ENCODE assay signal across 20 cellular contexts in the genomic region with DNA sequence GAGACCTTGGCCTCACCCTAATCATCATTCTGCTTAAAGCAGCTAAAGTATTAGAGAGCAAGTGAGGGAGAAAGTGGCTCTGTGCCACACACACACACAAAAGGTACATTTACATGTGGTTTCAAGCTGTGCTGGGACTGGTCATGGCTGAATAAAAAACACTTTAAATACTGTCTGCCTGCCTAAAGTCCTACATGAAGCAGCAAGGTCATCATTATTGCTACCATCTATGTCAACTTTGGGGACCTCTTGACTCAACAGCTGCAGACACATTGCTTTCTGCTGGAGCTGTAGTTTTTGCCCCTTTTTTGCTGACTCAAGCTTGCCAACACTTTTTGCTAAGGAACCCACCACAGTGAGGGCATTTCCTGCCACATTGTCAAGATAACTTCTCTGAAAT.
DNase-seq lines count a peak whose midpoint lies in the region; ATAC-seq and TF ChIP-seq lines count a peak whose summit lies in the region.
"Had no signal": no experiment of that assay in that cellular context is flagged by ENCODE, and none has a peak within 500 bp of the region (broad histone marks: within the 10 kb centered on the region; RNA-seq: fewer than 3 reads in every experiment).

No MANE protein-coding gene starts in this region.

- DNase-seq in DMS79 treated with DMSO at 0.1 percent for 48 hours (lab: John Stamatoyannopoulos, UW) (peak; percentile 30), WTC11 (ENCODE audit: low spot score) (no peak), NCI-H2196 treated with DMSO at 0.1 percent for 48 hours (lab: John Stamatoyannopoulos, UW; ENCODE audit: unreplicated experiment) (no peak), H7 (no peak), kidney glomerular epithelial cell (lab: John Stamatoyannopoulos, UW) (no peak)
- DNase-seq in effector CD8-positive, alpha-beta T cell (lab: John Stamatoyannopoulos, UW): no peak
- DNase-seq: activated CD4-positive, alpha-beta T cell treated with anti-CD3 and anti-CD28 coated beads for 1 hour; body of pancreas; CD4-positive, CD25-positive, alpha-beta regulatory T cell; colonic mucosa; mucosa of descending colon; NCI-H1436 treated with DMSO at 0.1 percent for 48 hours; stimulated activated CD4-positive, alpha-beta T cell treated with anti-CD3 and anti-CD28 coated beads, Interleukin-12 subunit alpha, Interleukin-12 subunit beta, amount 100 ng/mL, for 4 hours; T1000; transverse colon had no signal

- POLR2A ChIA-PET in WTC11 (lab: Charles Lee): no interaction called here

- H3K27ac Mint-ChIP-seq in WTC11: 0 out of 2 replicates have a peak overlapping the region, but pooled peaks have one; percentile 13
- H3K27ac Mint-ChIP-seq: activated naive CD8-positive, alpha-beta T cell; activated T-helper 1 cell treated with anti-CD3 and anti-CD28 coated beads, Interleukin-12 subunit alpha, Interleukin-12 subunit beta, Interleukin-2, Interleukin-4 antibody, amounts not matched to agents 30 ng/mL and 10 ng/mL and 1 ng/mL, durations not matched to agents 14 hours and 24 hours and 36 hours; CD4-positive, CD25-positive, alpha-beta regulatory T cell had no signal

- CTCF ChIA-PET in WTC11 (lab: Charles Lee): interaction anchor here (1.1 to 1.2 kb wide), 2 partner anchors 9 to 368 kb away, joined by 3 to 4 read pairs; no protein-coding TSS in a partner anchor

- peaks cover 20% of the 10 kb centered on the region for H3K9me3 Mint-ChIP-seq in WTC11

- H3K36me3 Mint-ChIP-seq in WTC11: peaks cover 13% of the 10 kb centered on the region
- H3K36me3 Mint-ChIP-seq: activated naive CD8-positive, alpha-beta T cell; CD4-positive, CD25-positive, alpha-beta regulatory T cell had no signal

- H3K4me3 ChIP-seq in H7 (ENCODE audit: insufficient read depth, low read depth, low read length): no peak overlapping the region
- H3K4me3 ChIP-seq: body of pancreas, colonic mucosa, HAP-1, mucosa of descending colon, transverse colon had no signal

- ATAC-seq in GM21360 (IDR thresholded peaks at IDR 0.05; ENCODE audit: unreplicated experiment) (peak; percentile 25), HG03103 (IDR thresholded peaks at IDR 0.05; ENCODE audit: low read depth, unreplicated experiment) (peak; percentile 30), WTC11 (peak; percentile 31; the same call in 1 of the 2 replicates)
- ATAC-seq: body of pancreas, mucosa of descending colon had no signal

- H3K4me3 Mint-ChIP-seq in WTC11: no peak overlapping the region
- H3K4me3 Mint-ChIP-seq: activated naive CD8-positive, alpha-beta T cell; activated T-helper 1 cell treated with anti-CD3 and anti-CD28 coated beads, Interleukin-12 subunit alpha, Interleukin-12 subunit beta, Interleukin-2, Interleukin-4 antibody, amounts not matched to agents 30 ng/mL and 10 ng/mL and 1 ng/mL, durations not matched to agents 14 hours and 24 hours and 36 hours; CD4-positive, CD25-positive, alpha-beta regulatory T cell had no signal

- peaks cover 46% of the 10 kb centered on the region for H3K4me1 Mint-ChIP-seq in WTC11
- H3K4me1 Mint-ChIP-seq: CD4-positive, CD25-positive, alpha-beta regulatory T cell had no signal

- H3K27me3 Mint-ChIP-seq in WTC11 (ENCODE audit: low read depth): peaks cover 9% of the 10 kb centered on the region
- H3K27me3 Mint-ChIP-seq: activated naive CD8-positive, alpha-beta T cell; CD4-positive, CD25-positive, alpha-beta regulatory T cell had no signal

- H3K27me3 ChIP-seq in H7 (ENCODE audit: control insufficient read depth, insufficient read depth, low read length): no peaks in the 10 kb centered on the region
- H3K27me3 ChIP-seq: body of pancreas, colonic mucosa, transverse colon had no signal

- H3K36me3 ChIP-seq in H7 (replicated peaks; ENCODE audit: control insufficient read depth, insufficient read depth, low read length): no peaks in the 10 kb centered on the region
- H3K36me3 ChIP-seq: colonic mucosa, HAP-1, transverse colon had no signal

- no peak for TF ChIP-seq CTCF in WTC11 (IDR thresholded peaks at IDR 0.05)

TF ChIP-seq in WTC11, 78 proteins besides CTCF, POLR2A, EP300 and RAD21:
- no peak for TF ChIP-seq CREM (CRISPR knock-in tag; IDR thresholded peaks at IDR 0.05)
- no peak for TF ChIP-seq TP53 (CRISPR knock-in tag; IDR thresholded peaks at IDR 0.05)
- no peak for TF ChIP-seq FOXK1 (CRISPR knock-in tag; IDR thresholded peaks at IDR 0.05)
- TF ChIP-seq SOX15 (CRISPR knock-in tag; IDR thresholded peaks at IDR 0.05): no peak
- no peak for TF ChIP-seq ZNF396 (CRISPR knock-in tag; IDR thresholded peaks at IDR 0.05; ENCODE audit: borderline replicate concordance)
- TF ChIP-seq, protein P1, sequence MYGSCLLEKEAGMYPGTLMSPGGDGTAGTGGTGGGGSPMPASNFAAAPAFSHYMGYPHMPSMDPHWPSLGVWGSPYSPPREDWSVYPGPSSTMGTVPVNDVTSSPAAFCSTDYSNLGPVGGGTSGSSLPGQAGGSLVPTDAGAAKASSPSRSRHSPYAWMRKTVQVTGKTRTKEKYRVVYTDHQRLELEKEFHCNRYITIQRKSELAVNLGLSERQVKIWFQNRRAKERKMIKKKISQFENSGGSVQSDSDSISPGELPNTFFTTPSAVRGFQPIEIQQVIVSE (CRISPR knock-in tag; IDR thresholded peaks at IDR 0.05; ENCODE audit: borderline replicate concordance): no peak
- TF ChIP-seq, protein P2, sequence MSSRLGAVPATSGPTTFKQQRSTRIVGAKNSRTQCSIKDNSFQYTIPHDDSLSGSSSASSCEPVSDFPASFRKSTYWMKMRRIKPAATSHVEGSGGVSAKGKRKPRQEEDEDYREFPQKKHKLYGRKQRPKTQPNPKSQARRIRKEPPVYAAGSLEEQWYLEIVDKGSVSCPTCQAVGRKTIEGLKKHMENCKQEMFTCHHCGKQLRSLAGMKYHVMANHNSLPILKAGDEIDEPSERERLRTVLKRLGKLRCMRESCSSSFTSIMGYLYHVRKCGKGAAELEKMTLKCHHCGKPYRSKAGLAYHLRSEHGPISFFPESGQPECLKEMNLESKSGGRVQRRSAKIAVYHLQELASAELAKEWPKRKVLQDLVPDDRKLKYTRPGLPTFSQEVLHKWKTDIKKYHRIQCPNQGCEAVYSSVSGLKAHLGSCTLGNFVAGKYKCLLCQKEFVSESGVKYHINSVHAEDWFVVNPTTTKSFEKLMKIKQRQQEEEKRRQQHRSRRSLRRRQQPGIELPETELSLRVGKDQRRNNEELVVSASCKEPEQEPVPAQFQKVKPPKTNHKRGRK (CRISPR knock-in tag; IDR thresholded peaks at IDR 0.05; ENCODE audit: borderline replicate concordance): no peak
- TF ChIP-seq, protein P3, sequence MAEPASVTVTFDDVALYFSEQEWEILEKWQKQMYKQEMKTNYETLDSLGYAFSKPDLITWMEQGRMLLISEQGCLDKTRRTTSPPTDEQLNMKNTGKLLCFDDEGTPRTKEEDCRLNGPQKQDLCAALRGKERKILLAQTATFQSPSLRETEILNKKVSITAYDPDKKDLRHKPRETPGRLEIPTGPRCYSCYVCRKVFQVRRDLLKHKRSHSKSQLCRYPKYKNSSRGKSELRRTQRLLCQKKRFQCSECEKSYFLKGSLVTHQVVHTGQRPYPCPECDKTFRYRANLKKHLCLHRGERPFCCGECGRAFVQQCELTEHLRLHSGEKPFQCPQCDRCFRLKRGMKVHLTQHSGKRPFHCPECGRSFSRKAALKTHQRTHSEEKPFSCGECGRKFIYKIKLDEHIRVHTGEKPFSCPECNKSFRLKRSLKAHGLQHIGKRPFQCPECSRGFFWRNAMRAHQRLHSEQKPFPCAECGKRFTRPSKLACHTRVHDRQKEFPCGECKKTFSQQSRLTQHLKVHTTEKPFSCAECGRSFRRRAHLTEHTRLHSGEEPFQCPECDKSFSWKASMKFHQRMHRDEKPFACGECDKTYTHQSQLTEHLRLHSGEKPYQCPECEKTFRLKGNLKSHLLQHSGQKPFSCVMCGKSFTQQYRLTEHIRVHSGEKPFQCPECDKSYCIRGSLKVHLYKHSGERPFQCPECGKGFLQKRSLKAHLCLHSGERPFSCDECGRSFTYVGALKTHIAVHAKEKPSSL (CRISPR knock-in tag; conservative IDR thresholded peaks at IDR 0.05): no peak
